8 cellular contexts compared by ENCODE assay signal in genomic region chr12:49188916-49189367, GRCh38. TPM values are rescaled to one million over a fixed set of nuclear protein-coding genes. Genes with fewer than 3 reads are reported as not detected.
A peak's percentile ranks its signal among the peaks of the same experiment; 100 is the strongest.
DNase-seq lines count a peak whose midpoint lies in the region; TF ChIP-seq lines count a peak whose summit lies in the region.

Gene TUBA1A (minus strand): TSS chr12:49189080. CDS start chr12:49188979, 101 bp downstream.

- no peaks in the 10 kb centered on the region for H3K9me3 ChIP-seq in stomach

- peaks cover 36% of the 10 kb centered on the region for H3K36me3 Mint-ChIP-seq in nephron progenitor cell (ENCODE audit: low read depth)

- H3K4me1 Mint-ChIP-seq in nephron progenitor cell, result peaks cover 39% of the 10 kb centered on the region

- peak within 1 kb of the TSS; percentile 99 for H3K27ac Mint-ChIP-seq in nephron progenitor cell

- peak within 1 kb of the TSS; percentile 98 for H3K4me3 Mint-ChIP-seq in nephron progenitor cell

- H3K27ac ChIP-seq in RWPE1 (peak within 1 kb of the TSS; percentile 96), stomach (peak within 1 kb of the TSS; percentile 90 to 98 (median 98))

- CTCF ChIA-PET in RWPE1 (lab: Yijun Ruan, JAX), result interaction anchor here (0.7 to 2.1 kb wide), 2 partner anchors 46 to 135 kb away, joined by 3 to 18 read pairs; no protein-coding TSS in a partner anchor

- POLR2A ChIA-PET in RWPE1 (lab: Yijun Ruan, JAX; ENCODE audit: low non-redundant PET), result interaction anchor here (0.6 kb wide), 1 partner anchor 46 kb away, joined by 3 read pairs; no protein-coding TSS in a partner anchor

- no peaks in the 10 kb centered on the region for H3K9me3 Mint-ChIP-seq in nephron progenitor cell

- no peaks in the 10 kb centered on the region for H3K27me3 ChIP-seq in stomach

- TF ChIP-seq EP300 in stomach (IDR thresholded peaks at IDR 0.05), result no peak

- no peak for TF ChIP-seq CTCF in LNCaP clone FGC (IDR thresholded peaks at IDR 0.05; ENCODE audit: control insufficient read depth, extremely low read depth, insufficient read depth)
- no peak for TF ChIP-seq CTCF in RWPE1 (conservative IDR thresholded peaks at IDR 0.05; ENCODE audit: low read depth)
- TF ChIP-seq CTCF in fibroblast of the aortic adventitia (IDR thresholded peaks at IDR 0.05; ENCODE audit: insufficient read depth, low read length), result no peak
- TF ChIP-seq CTCF in nephron progenitor cell (IDR thresholded peaks at IDR 0.05), result no peak
- TF ChIP-seq CTCF in stomach (IDR thresholded peaks at IDR 0.05), result no peak

- H3K4me3 ChIP-seq in LNCaP clone FGC (ENCODE audit: low read depth, low read length), result peak within 1 kb of the TSS; percentile 57
- peak within 1 kb of the TSS; percentile 92 for H3K4me3 ChIP-seq in fibroblast of the aortic adventitia (ENCODE audit: low read depth, low read length)
- H3K4me3 ChIP-seq in stomach, result peak within 1 kb of the TSS; percentile 68 to 95 (median 82)

- WGBS in stomach, 5 donors, result 0 to 1% (median 0%) methylated on average over 13 to 26 of the region's 26 CpGs

- intact Hi-C loops in stomach (cut with DNase I; ENCODE audit: low total_unique reads), result no loop called here

- peak in 2 of 4 donors; percentile 55 to 86 for TF ChIP-seq POLR2A in stomach (IDR thresholded peaks at IDR 0.05)

- peaks cover 7 to 38% (median 25%) of the 10 kb centered on the region in 4 donors for H3K4me1 ChIP-seq in stomach

- H3K36me3 ChIP-seq in stomach, result peaks cover 10 to 27% (median 25%) of the 10 kb centered on the region in 4 donors

- peaks cover 2% of the 10 kb centered on the region for H3K27me3 Mint-ChIP-seq in nephron progenitor cell (ENCODE audit: low read depth, poor library complexity)

- peak; percentile 98 for DNase-seq in Daoy (ENCODE audit: low read depth)
- DNase-seq in GOT3 (lab: John Stamatoyannopoulos, UW), result peak; percentile 81
- DNase-seq in LNCaP clone FGC (ENCODE audit: low read depth), result peak; percentile 50
- DNase-seq in RWPE1 (ENCODE audit: low spot score), result peak; percentile 88
- DNase-seq in activated effector memory CD4-positive, alpha-beta T cell treated with anti-CD3 and anti-CD28 coated beads, Interleukin-2, amount 50 U/mL, for 16 hours, result peak; percentile 96
- DNase-seq in fibroblast of the aortic adventitia (ENCODE audit: low read depth), result peak; percentile 100
- peak; percentile 90 for DNase-seq in nephron progenitor cell
- peak; percentile 81 for DNase-seq in stomach

RNA-seq across cellular contexts. Expression of gene TUBA1A, which starts in this region (rescaled TPM):
- total RNA-seq in Daoy (2014; rRNA removed; shearing (Covaris generic)), result 306 and 316 TPM in 2 replicates
- total RNA-seq in fibroblast of the aortic adventitia (ENCODE audit: low replicate concordance), result 320 and 961 TPM in 2 replicates
- 100 to 1,000 TPM in 4 of 5 donors, 10 to 100 TPM in 1; 82.2 to 279 (median 156) TPM for total RNA-seq in stomach
- polyA plus RNA-seq in stomach, result 100 to 1,000 TPM in 1 of 3 donors, 10 to 100 TPM in 2; 64.5 to 104 (median 89.7) TPM

Comparison
In these comparisons a context has a peak if more than half of its experiments do, and no peak if none do; other contexts are left out.
1. Peak in every context shown above with its lines: DNase-seq, H3K4me3 ChIP-seq and H3K27ac ChIP-seq.
2. DNase-seq: peak in every context shown above with its lines; median percentile 100 in fibroblast of the aortic adventitia; 98 in Daoy; 96 in activated effector memory CD4-positive, alpha-beta T cell treated with anti-CD3 and anti-CD28 coated beads, Interleukin-2, amount 50 U/mL, for 16 hours; 90 in nephron progenitor cell; 88 in RWPE1; 81 in GOT3; 81 in stomach; 50 in LNCaP clone FGC.